In genomic region chr10:114359953-114360345, GRCh38 we compare ENCODE assay signal across 2 cellular contexts.
TF ChIP-seq lines count a peak whose summit lies in the region.

No MANE protein-coding gene starts in this region.

TF ChIP-seq in A549, 52 proteins besides CTCF, POLR2A, EP300 and RAD21:
- TF ChIP-seq ELK1 (IDR thresholded peaks at IDR 0.05; ENCODE audit: low read depth, low read length) (no peak), NPAS2 (CRISPR knock-in tag; IDR thresholded peaks at IDR 0.05; ENCODE audit: borderline replicate concordance) (no peak), HOXB5 (CRISPR knock-in tag; IDR thresholded peaks at IDR 0.05) (no peak), TP53 (CRISPR knock-in tag; IDR thresholded peaks at IDR 0.05) (no peak), GATA3 (IDR thresholded peaks at IDR 0.05; ENCODE audit: borderline replicate concordance) (no peak), TFCP2L1 (CRISPR knock-in tag; IDR thresholded peaks at IDR 0.05) (no peak), CBX2 (IDR thresholded peaks at IDR 0.05; ENCODE audit: borderline replicate concordance, low read depth) (no peak), NR3C1 (IDR thresholded peaks at IDR 0.05) (no peak), KDM5A (IDR thresholded peaks at IDR 0.05) (no peak)

TF ChIP-seq in H1, 55 proteins besides CTCF, POLR2A, EP300 and RAD21:
- TF ChIP-seq YY1 (IDR thresholded peaks at IDR 0.05; ENCODE audit: low read depth, low read length) (no peak), JUN (IDR thresholded peaks at IDR 0.05; ENCODE audit: low read depth, low read length) (no peak), MAX (IDR thresholded peaks at IDR 0.05) (no peak), TBP (IDR thresholded peaks at IDR 0.05; ENCODE audit: low read depth, low read length) (no peak), CTBP2 (IDR thresholded peaks at IDR 0.05; ENCODE audit: borderline replicate concordance, insufficient read depth, insufficient read length, low read length) (no peak), RFX5 (IDR thresholded peaks at IDR 0.05; ENCODE audit: borderline replicate concordance, low read depth, low read length) (no peak), ATF3 (IDR thresholded peaks at IDR 0.05; ENCODE audit: insufficient read depth, low read depth, low read length) (no peak), CHD1 (IDR thresholded peaks at IDR 0.05; ENCODE audit: low read depth, low read length) (no peak), KDM1A (IDR thresholded peaks at IDR 0.05; ENCODE audit: borderline replicate concordance, low read length) (no peak), RXRA (IDR thresholded peaks at IDR 0.05; ENCODE audit: insufficient read depth, low read depth, low read length) (no peak), NRF1 (IDR thresholded peaks at IDR 0.05; ENCODE audit: low read depth, low read length) (no peak), RBBP5 (IDR thresholded peaks at IDR 0.05; ENCODE audit: borderline replicate concordance, low read depth, low read length) (no peak), TAF7 (optimal IDR thresholded peaks at IDR 0.05; ENCODE audit: borderline replicate concordance, low read depth, low read length) (no peak), SRF (IDR thresholded peaks at IDR 0.05; ENCODE audit: low read depth, low read length) (no peak), BCL11A (IDR thresholded peaks at IDR 0.05; ENCODE audit: low read depth in 2 of 2, low read length in 2 of 2) (no peak), NANOG (IDR thresholded peaks at IDR 0.05; ENCODE audit: insufficient read depth, low read depth, low read length, poor library complexity, severe bottlenecking) (no peak), HDAC6 (IDR thresholded peaks at IDR 0.05; ENCODE audit: low read depth, low read length) (no peak), SAP30 (IDR thresholded peaks at IDR 0.05; ENCODE audit: insufficient read depth, insufficient replicate concordance, low read length) (no peak), EGR1 (IDR thresholded peaks at IDR 0.05; ENCODE audit: borderline replicate concordance, low read depth, low read length) (no peak), TCF12 (IDR thresholded peaks at IDR 0.05; ENCODE audit: low read depth, low read length) (no peak)
TF ChIP-seq in H1: peak in this region for 0.
